Comparison of ENCODE assay signal across 8 cellular contexts in the genomic region with DNA sequence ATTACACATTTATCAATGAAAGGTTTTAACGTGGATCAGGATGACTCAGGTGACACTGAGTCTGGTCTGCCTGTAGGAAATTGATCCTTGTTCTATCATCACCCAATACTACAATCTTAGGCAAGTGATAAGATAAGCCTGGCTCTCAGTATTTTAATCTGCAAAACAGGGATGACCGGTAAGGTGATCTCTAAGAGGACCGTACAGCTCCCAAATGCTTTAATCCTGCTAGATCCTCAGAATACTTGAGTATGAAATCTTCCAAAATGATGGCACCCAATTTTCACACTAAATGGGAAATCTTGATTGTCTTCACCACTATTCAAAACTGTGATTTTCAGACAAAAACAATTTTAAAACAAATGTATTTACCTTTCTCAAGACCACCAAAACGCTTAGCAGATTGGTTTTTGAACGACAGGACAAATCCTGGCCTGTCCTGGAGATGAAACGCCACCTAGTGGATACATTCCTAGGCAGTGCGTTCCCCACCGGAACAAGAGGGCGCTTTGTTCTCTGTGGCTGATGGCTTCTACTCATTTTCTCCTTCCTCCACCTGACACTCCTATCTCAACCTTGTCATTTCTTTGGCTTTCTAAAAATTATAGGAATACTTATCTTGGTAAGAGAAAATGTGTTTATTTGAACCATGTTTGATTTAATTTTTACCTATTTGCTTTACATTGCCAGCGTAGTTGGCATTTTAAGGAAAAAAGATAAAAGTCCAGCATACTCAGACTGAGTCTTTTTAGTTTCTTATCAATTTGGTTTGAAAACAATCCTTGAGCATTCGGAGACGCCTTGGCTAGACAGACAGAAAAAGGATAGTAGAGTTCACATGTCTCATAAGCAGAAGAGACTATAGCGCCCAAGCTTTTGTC. TPM values are rescaled to one million over a fixed set of nuclear protein-coding genes. Genes with fewer than 3 reads are reported as not detected.
DNase-seq lines count a peak whose midpoint lies in the region; ATAC-seq and TF ChIP-seq lines count a peak whose summit lies in the region.

No MANE protein-coding gene starts in this region.

- intact Hi-C loops in Right ventricle myocardium superior (cut with DNase I): no loop called here

- peaks cover 2% of the 10 kb centered on the region for H3K36me3 Mint-ChIP-seq in progenitor cell of endocrine pancreas (ENCODE audit: insufficient read depth)

- H3K9me3 Mint-ChIP-seq in progenitor cell of endocrine pancreas (ENCODE audit: low read depth): peaks cover 8% of the 10 kb centered on the region

- H3K27me3 Mint-ChIP-seq in progenitor cell of endocrine pancreas: no peaks in the 10 kb centered on the region

- peak overlapping the region; percentile 86 for H3K27ac Mint-ChIP-seq in progenitor cell of endocrine pancreas

- peak; percentile 85 for ATAC-seq in GM21423 (IDR thresholded peaks at IDR 0.05; ENCODE audit: unreplicated experiment)
- ATAC-seq in Right ventricle myocardium superior (ENCODE audit: poor library complexity): peak; percentile 91
- ATAC-seq in HG02973 (IDR thresholded peaks at IDR 0.05; ENCODE audit: unreplicated experiment): no peak

- DNase-seq in DMS53 treated with DMSO at 0.1 percent for 48 hours (lab: John Stamatoyannopoulos, UW; ENCODE audit: unreplicated experiment) (peak; percentile 64), HuH-7 (ENCODE audit: low spot score) (peak; percentile 49), SK-N-DZ (ENCODE audit: low spot score) (peak; percentile 68), Right ventricle myocardium superior (peak; percentile 51), progenitor cell of endocrine pancreas (ENCODE audit: low spot score, unreplicated experiment) (peak; percentile 26)
- peak; percentile 42 for DNase-seq in activated naive CD4-positive, alpha-beta T cell treated with anti-CD3 and anti-CD28 coated beads, Interleukin-2, amount 50 U/mL, for 16 hours

- H3K4me1 Mint-ChIP-seq in progenitor cell of endocrine pancreas (ENCODE audit: low read depth): peaks cover 12% of the 10 kb centered on the region

- peak; percentile 94 for TF ChIP-seq CTCF in progenitor cell of endocrine pancreas (IDR thresholded peaks at IDR 0.05; ENCODE audit: unreplicated experiment)

- H3K4me3 Mint-ChIP-seq in progenitor cell of endocrine pancreas (ENCODE audit: low read depth): no peak overlapping the region

RNA-seq across cellular contexts. Expression of gene VCAN, which starts 41.2 kb away (rescaled TPM):
- 37.9 and 48.4 TPM in 2 replicates for polyA plus RNA-seq in SK-N-DZ (2014; cell fraction: cytosol; rRNA removed)
- polyA plus RNA-seq in SK-N-DZ (2014; cell fraction: nucleus; rRNA removed): 45.5 and 50.1 TPM in 2 replicates
- total RNA-seq in Right ventricle myocardium superior (24.1 TPM), progenitor cell of endocrine pancreas (673 and 675 TPM in 2 replicates)

Comparison
In these comparisons a context has a peak if more than half of its experiments do, and no peak if none do; other contexts are left out.
1. RNA of gene VCAN, which starts 41.2 kb away (total RNA-seq): 673 to 675 TPM in progenitor cell of endocrine pancreas; 24.1 TPM in Right ventricle myocardium superior (single experiment); every median in the first group is over 10 times any median in the second.
2. Peak in every context shown above with its lines, with median percentiles within 50 percentile points of each other: DNase-seq.